Comparison of ENCODE assay signal across 18 cellular contexts in genomic region chr5:1951165-1951816, GRCh38.
"Had no signal": no experiment of that assay in that cellular context is flagged by ENCODE, and none has a peak within 500 bp of the region (broad histone marks: within the 10 kb centered on the region; RNA-seq: fewer than 3 reads in every experiment).

No MANE protein-coding gene starts in this region.

- H3K4me3 ChIP-seq: esophagus muscularis mucosa, lower lobe of right lung, sigmoid colon, thoracic aorta had no signal

- H3K27me3 ChIP-seq: sigmoid colon had no signal

- DNase-seq: activated CD4-positive, alpha-beta T cell treated with anti-CD3 and anti-CD28 coated beads, Interleukin-2, amount 10 ng/mL, durations not matched to agents 24 days and 14 days; activated CD4-positive, CD25-positive, alpha-beta regulatory T cell; activated CD8-positive, alpha-beta T cell treated with anti-CD3 and anti-CD28 coated beads, Interleukin-2, amount 10 ng/mL, durations not matched to agents 7 days and 5 days; activated naive CD4-positive, alpha-beta T cell treated with Interleukin-2 at 50 U/mL for 16 hours; activated T-cell treated with anti-CD3 and anti-CD28 coated beads, Interleukin-2, amount 50 U/mL, for 24 hours; aorta; effector CD4-positive, alpha-beta T cell; left colon; lower lobe of right lung; natural killer cell; sigmoid colon; stimulated activated CD4-positive, alpha-beta T cell treated with anti-CD3 and anti-CD28 coated beads, Interleukin-4, amount 100 ng/mL, for 4 hours; T-cell; T-helper 9 cell had no signal

- H3K4me3 Mint-ChIP-seq: activated CD4-positive, alpha-beta T cell treated with anti-CD3 and anti-CD28 coated beads, Interleukin-2, amount 10 ng/mL, durations not matched to agents 24 days and 14 days; activated CD8-positive, alpha-beta T cell treated with anti-CD3 and anti-CD28 coated beads, Interleukin-2, amount 10 ng/mL, durations not matched to agents 7 days and 5 days; activated T-cell treated with anti-CD3 and anti-CD28 coated beads, Interleukin-2, amount 50 U/mL, for 24 hours; natural killer cell; stimulated activated memory B cell treated with anti-CD40 and anti-IgM and Interleukin-4, amounts not matched to agents 10 μg/mL and 1 μg/mL and 100 μg/mL, for 72 hours; T-cell had no signal

- H3K4me1 ChIP-seq: lower lobe of right lung had no signal

- H3K36me3 Mint-ChIP-seq: natural killer cell; stimulated activated memory B cell treated with anti-CD40 and anti-IgM and Interleukin-4, amounts not matched to agents 10 μg/mL and 1 μg/mL and 100 μg/mL, for 72 hours; T-cell had no signal

- H3K9me3 Mint-ChIP-seq: activated CD4-positive, alpha-beta T cell treated with anti-CD3 and anti-CD28 coated beads, Interleukin-2, amount 10 ng/mL, durations not matched to agents 24 days and 14 days; activated T-cell treated with anti-CD3 and anti-CD28 coated beads, Interleukin-2, amount 50 U/mL, for 24 hours; activated T-helper 2 cell treated with anti-CD3 and anti-CD28 coated beads, Interferon-gamma antibody, Interleukin-2, Interleukin-4, amounts not matched to agents 10 μg/mL and 5 μg/mL and 100 μg/mL, durations not matched to agents 14 hours and 24 hours and 36 hours; natural killer cell; T-cell had no signal

- H3K9me3 ChIP-seq: esophagus muscularis mucosa, lower lobe of right lung, sigmoid colon, thoracic aorta had no signal

- H3K27ac Mint-ChIP-seq: activated CD4-positive, alpha-beta T cell treated with anti-CD3 and anti-CD28 coated beads, Interleukin-2, amount 10 ng/mL, durations not matched to agents 24 days and 14 days; activated CD8-positive, alpha-beta T cell treated with anti-CD3 and anti-CD28 coated beads, Interleukin-2, amount 10 ng/mL, durations not matched to agents 7 days and 5 days; activated T-cell treated with anti-CD3 and anti-CD28 coated beads, Interleukin-2, amount 50 U/mL, for 24 hours; activated T-helper 2 cell treated with anti-CD3 and anti-CD28 coated beads, Interferon-gamma antibody, Interleukin-2, Interleukin-4, amounts not matched to agents 10 μg/mL and 5 μg/mL and 100 μg/mL, durations not matched to agents 14 hours and 24 hours and 36 hours; natural killer cell; stimulated activated memory B cell treated with anti-CD40 and anti-IgM and Interleukin-4, amounts not matched to agents 10 μg/mL and 1 μg/mL and 100 μg/mL, for 72 hours; T-cell had no signal

- H3K27ac ChIP-seq: esophagus muscularis mucosa, lower lobe of right lung, sigmoid colon, thoracic aorta had no signal

- ATAC-seq: activated CD8-positive, alpha-beta T cell treated with anti-CD3 and anti-CD28 coated beads, Interleukin-2, amount 10 ng/mL, durations not matched to agents 7 days and 5 days; left colon; natural killer cell; stimulated activated memory B cell treated with anti-CD40 and anti-IgM and Interleukin-4, amounts not matched to agents 10 μg/mL and 1 μg/mL and 100 μg/mL, for 72 hours had no signal

- H3K36me3 ChIP-seq: esophagus muscularis mucosa, lower lobe of right lung, sigmoid colon, thoracic aorta had no signal

- H3K4me1 Mint-ChIP-seq: activated CD4-positive, alpha-beta T cell treated with anti-CD3 and anti-CD28 coated beads, Interleukin-2, amount 10 ng/mL, durations not matched to agents 24 days and 14 days; natural killer cell; stimulated activated memory B cell treated with anti-CD40 and anti-IgM and Interleukin-4, amounts not matched to agents 10 μg/mL and 1 μg/mL and 100 μg/mL, for 72 hours; T-cell had no signal
